18 cellular contexts compared by ENCODE assay signal in the genomic region with DNA sequence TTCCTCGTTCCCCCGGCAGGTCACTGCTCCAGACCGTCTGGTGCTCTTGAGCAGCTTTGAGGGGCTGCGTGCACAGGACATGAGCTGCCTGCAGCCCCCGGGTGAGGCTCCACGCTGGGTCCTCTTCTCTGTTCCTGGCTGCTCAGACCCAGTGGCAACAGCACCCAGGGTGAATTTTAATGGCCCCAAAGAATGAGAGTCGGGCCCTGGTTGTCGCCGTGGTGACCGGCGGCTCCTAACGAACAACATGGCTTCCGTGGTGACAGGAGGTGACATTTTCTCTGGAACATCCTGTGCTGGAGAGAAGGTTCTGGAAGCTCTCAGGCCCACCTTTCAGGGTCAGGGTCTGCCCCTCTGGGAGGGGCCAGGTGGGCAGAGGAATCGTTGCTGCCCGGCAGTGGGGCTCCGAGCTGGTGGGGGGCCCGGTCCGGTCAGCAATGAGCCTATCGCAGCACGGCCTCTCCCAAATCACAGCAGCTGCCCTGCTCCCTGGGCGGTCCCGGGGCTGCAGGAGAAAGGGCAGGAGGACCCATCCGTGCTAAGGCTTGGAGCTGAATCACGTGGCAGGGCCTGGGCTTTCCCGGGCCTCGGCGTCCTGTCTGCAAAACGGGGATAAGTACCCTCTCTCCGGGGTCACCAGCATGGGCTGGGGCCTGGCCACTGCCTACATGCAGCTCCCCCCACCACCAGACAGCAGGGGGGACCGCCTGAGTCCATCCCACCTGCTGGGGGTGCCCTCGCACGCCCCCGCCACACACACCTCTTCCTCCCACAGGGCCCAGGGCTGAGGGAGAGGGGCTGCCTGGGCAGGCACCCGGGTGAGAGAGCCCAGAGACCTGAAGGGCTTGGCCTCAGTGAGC. TPM values are rescaled to one million over a fixed set of nuclear protein-coding genes. Genes with fewer than 3 reads are reported as not detected.
DNase-seq lines count a peak whose midpoint lies in the region; ATAC-seq, FAIRE-seq and TF ChIP-seq lines count a peak whose summit lies in the region.
"Had no signal": no experiment of that assay in that cellular context is flagged by ENCODE, and none has a peak within 500 bp of the region (broad histone marks: within the 10 kb centered on the region; RNA-seq: fewer than 3 reads in every experiment).

No MANE protein-coding gene starts in this region.

- intact Hi-C loops in HepG2 (cut with micrococcal nuclease; ENCODE audit: unreplicated experiment), result no loop called here
- intact Hi-C loops in right lobe of liver (cut with DNase I), result no loop called here

- H3K36me3 ChIP-seq in HepG2 (replicated peaks in 1 of 2; ENCODE audit: control insufficient read depth in 1 of 2, insufficient read depth in 2 of 2, low read length in 2 of 2), result no peaks in the 10 kb centered on the region
- H3K36me3 ChIP-seq in right lobe of liver, result no peaks in the 10 kb centered on the region
- no peaks in the 10 kb centered on the region for H3K36me3 ChIP-seq in H1 (ENCODE audit: control insufficient read depth in 2 of 4, insufficient read depth in 4 of 4, low read length in 3 of 4)
- no peaks in the 10 kb centered on the region for H3K36me3 ChIP-seq in Peyer's patch

- no peak overlapping the region for H2BK5ac ChIP-seq in H1 (ENCODE audit: low read depth, low read length)

- H3K23me2 ChIP-seq in H1 (ENCODE audit: low read depth, low read length), result peaks cover 4% of the 10 kb centered on the region; the same call in 1 of the 2 replicates

- FAIRE-seq in HepG2 (lab: Jason Lieb, UNC) (no peak), H1 (lab: Jason Lieb, UNC) (no peak)
- FAIRE-seq: A204.1 had no signal

- H4K20me1 ChIP-seq in HepG2 (ENCODE audit: insufficient read depth, low read length) (no peaks in the 10 kb centered on the region), H1 (replicated peaks in 1 of 2; ENCODE audit: control insufficient read depth in 1 of 2, insufficient read depth in 2 of 2, low read length in 2 of 2) (no peaks in the 10 kb centered on the region)

- POLR2A ChIA-PET in HepG2 (lab: Yijun Ruan, JAX), result no interaction called here
- POLR2A ChIA-PET in H1 (lab: Charles Lee; ENCODE audit: partially characterized antibody), result interaction anchor here (1.2 kb wide), 1 partner anchor 42 kb away, joined by 3 read pairs; no protein-coding TSS in a partner anchor

- H4K5ac ChIP-seq in H1 (ENCODE audit: insufficient read length, low read depth, low read length), result no peak overlapping the region

- no peaks in the 10 kb centered on the region for H3K4me1 ChIP-seq in HepG2 (ENCODE audit: insufficient read depth, low read length)
- peaks cover 0 to 3% (median 0%) of the 10 kb centered on the region in 4 donors for H3K4me1 ChIP-seq in right lobe of liver
- peaks cover 0 to 7% (median 2%) of the 10 kb centered on the region in 4 experiments; a peak in 3 of 7 replicates for H3K4me1 ChIP-seq in H1 (replicated peaks in 1 of 4; ENCODE audit: control insufficient read depth in 3 of 4, insufficient read depth in 4 of 4, low read length in 3 of 4)
- H3K4me1 ChIP-seq in Peyer's patch, result peaks cover 0 to 24% (median 6%) of the 10 kb centered on the region in 4 donors

- no peak overlapping the region for H2AFZ ChIP-seq in HepG2 (ENCODE audit: low read length)
- no peak overlapping the region for H2AFZ ChIP-seq in H1 (ENCODE audit: low read length)

- TF ChIP-seq EP300 in HepG2 (IDR thresholded peaks at IDR 0.05; ENCODE audit: low read depth in 2 of 2, low read length in 2 of 2), result no peak
- no peak for TF ChIP-seq EP300 in HepG2 (CRISPR knock-in tag; IDR thresholded peaks at IDR 0.05; ENCODE audit: borderline replicate concordance)
- TF ChIP-seq EP300 in H1 (IDR thresholded peaks at IDR 0.05; ENCODE audit: borderline replicate concordance in 1 of 2, low read depth in 2 of 2, low read length in 2 of 2), result no peak

- no peak overlapping the region for H2BK120ac ChIP-seq in H1 (replicated peaks; ENCODE audit: low read depth, low read length)

- H3K4me2 ChIP-seq in HepG2 (ENCODE audit: low read depth, low read length) (no peak overlapping the region), H1 (ENCODE audit: insufficient read depth in 1 of 2, low read depth in 2 of 2, low read length in 2 of 2) (no peak overlapping the region)

- TF ChIP-seq POLR2A in HepG2 (IDR thresholded peaks at IDR 0.05; ENCODE audit: insufficient read depth in 1 of 2, low read depth in 2 of 2, low read length in 2 of 2) (no peak), right lobe of liver (IDR thresholded peaks at IDR 0.05) (no peak), H1 (IDR thresholded peaks at IDR 0.05; ENCODE audit: control extremely low read depth in 1 of 2, low read depth in 2 of 2, low read length in 2 of 2) (no peak), Peyer's patch (IDR thresholded peaks at IDR 0.05) (no peak)

- H3K9me3 ChIP-seq in HepG2 (ENCODE audit: low read length) (no peaks in the 10 kb centered on the region), right lobe of liver (no peaks in the 10 kb centered on the region), H1 (ENCODE audit: insufficient read depth in 2 of 2, low read depth in 1 of 2, low read length in 1 of 2) (no peaks in the 10 kb centered on the region), Peyer's patch (no peaks in the 10 kb centered on the region)

- H2AK5ac ChIP-seq in H1 (ENCODE audit: low read depth, low read length), result no peak overlapping the region

- H3K4ac ChIP-seq in H1 (replicated peaks; ENCODE audit: insufficient read length, low read depth, low read length), result no peak overlapping the region

- H3K4me3 ChIP-seq in HepG2 (replicated peaks in 1 of 3; ENCODE audit: insufficient read depth in 1 of 3, low read depth in 2 of 3, low read length in 3 of 3) (no peak overlapping the region), right lobe of liver (no peak overlapping the region), H1 (ENCODE audit: extremely low read depth in 1 of 4, insufficient read depth in 2 of 4, low read depth in 3 of 4, low read length in 4 of 4) (no peak overlapping the region), Peyer's patch (no peak overlapping the region)

- CTCF ChIA-PET in HepG2 (lab: Yijun Ruan, JAX; ENCODE audit: low intra/inter-chr PET ratio, low total read pairs), result no interaction called here
- CTCF ChIA-PET in H1 (lab: Charles Lee; ENCODE audit: partially characterized antibody), result interaction anchor here (0.7 to 1.2 kb wide), 3 partner anchors 13 to 383 kb away, joined by 3 read pairs; no protein-coding TSS in a partner anchor

- peak overlapping the region; percentile 61; the same call in 1 of the 2 replicates for H2BK15ac ChIP-seq in H1 (ENCODE audit: low read length)

- no peak overlapping the region for H3K9ac ChIP-seq in HepG2 (ENCODE audit: insufficient read depth, low read depth, low read length)
- no peak overlapping the region for H3K9ac ChIP-seq in H1 (replicated peaks in 1 of 4; ENCODE audit: extremely low read depth in 1 of 4, low read depth in 3 of 4, low read length in 3 of 4)

- no peak for TF ChIP-seq CTCF in HepG2 (CRISPR knock-in tag; IDR thresholded peaks at IDR 0.05)
- no peak for TF ChIP-seq CTCF in right lobe of liver (IDR thresholded peaks at IDR 0.05)
- TF ChIP-seq CTCF in H1 (IDR thresholded peaks at IDR 0.05; ENCODE audit: control extremely low read depth in 1 of 3, insufficient read depth in 1 of 3, low read depth in 1 of 3, low read length in 3 of 3), result no peak
- TF ChIP-seq CTCF in Peyer's patch (IDR thresholded peaks at IDR 0.05), result no peak

- ATAC-seq in HepG2 (no peak), right lobe of liver (no peak), GM19351 (IDR thresholded peaks at IDR 0.05; ENCODE audit: unreplicated experiment) (no peak), GM18868 (IDR thresholded peaks at IDR 0.05; ENCODE audit: unreplicated experiment) (no peak)

- H3K27ac ChIP-seq in HepG2 (ENCODE audit: extremely low read length, insufficient read depth, low read length) (no peak overlapping the region), right lobe of liver (no peak overlapping the region), H1 (ENCODE audit: low read depth, low read length) (no peak overlapping the region), Peyer's patch (no peak overlapping the region)

- H3K23ac ChIP-seq in H1 (ENCODE audit: insufficient read length), result no peak overlapping the region

- H3K79me2 ChIP-seq in HepG2 (ENCODE audit: insufficient read depth, low read length) (no peaks in the 10 kb centered on the region), H1 (ENCODE audit: control insufficient read depth in 1 of 2, insufficient read depth in 2 of 2, low read length in 2 of 2) (no peaks in the 10 kb centered on the region)

- TF ChIP-seq RAD21 in HepG2 (CRISPR knock-in tag; IDR thresholded peaks at IDR 0.05) (no peak), H1 (IDR thresholded peaks at IDR 0.05 in 1 of 2, conservative IDR thresholded peaks at IDR 0.05 in 1 of 2; ENCODE audit: low read depth in 2 of 2, low read length in 2 of 2) (no peak)

- no peak overlapping the region for H3K18ac ChIP-seq in H1 (ENCODE audit: extremely low read depth, low read length)

- 0 out of 2 replicates have a peak overlapping the region, but pooled peaks have one; percentile 46 for H4K8ac ChIP-seq in H1 (ENCODE audit: extremely low read depth, insufficient read depth, low read length)

- no peak overlapping the region for H3K56ac ChIP-seq in H1 (replicated peaks; ENCODE audit: insufficient read length, low read depth, low read length)

- BruUV-seq in HepG2 (replicated peaks; lab: Mats Ljungman, UMichigan), result no TSS peak

- no peaks in the 10 kb centered on the region for H3K79me1 ChIP-seq in H1 (ENCODE audit: low read depth, low read length)

- no peak overlapping the region for H4K91ac ChIP-seq in H1 (replicated peaks; ENCODE audit: insufficient read length, low read length)

- no peak overlapping the region for H2BK12ac ChIP-seq in H1 (ENCODE audit: low read depth, low read length)

- H2BK20ac ChIP-seq in H1 (ENCODE audit: low read length), result no peak overlapping the region

- 28% methylated on average over 8 of the region's 34 CpGs for WGBS in HepG2 (ENCODE audit: low lambda C conversion rate)
- WGBS in right lobe of liver (ENCODE audit: insufficient coverage, low coverage, low lambda C conversion rate, missing lambda C conversion rate), result 10% methylated on average over 2 of the region's 34 CpGs
- WGBS in H1 (ENCODE audit: extremely low coverage in 1 of 2, insufficient coverage in 1 of 2, insufficient read length in 1 of 2, insufficient replicate concordance in 2 of 2, low coverage in 1 of 2, low lambda C conversion rate in 2 of 2, missing lambda C conversion rate in 1 of 2), 2 experiments, result 83% methylated on average over 28 of the region's 34 CpGs; no CpG with 5 or more reads in 1 of the 2 experiments

- peak in 2 of 3 experiments; percentile 69 to 76 for DNase-seq in NCI-H1417 (lab: John Stamatoyannopoulos, UW)
- DNase-seq in NCI-H1417 treated with DMSO at 0.1 percent for 48 hours (lab: John Stamatoyannopoulos, UW), result no peak
- DNase-seq in HepG2 (ENCODE audit: low spot score), result no peak
- DNase-seq in right lobe of liver, result no peak
- no peak for DNase-seq in H1 (ENCODE audit: low read depth in 1 of 2, low spot score in 2 of 2)
- DNase-seq in Peyer's patch, result no peak
- DNase-seq: EL, IMR-90, NCI-H1436 treated with DMSO at 0.1 percent for 48 hours, NCI-H2081 treated with DMSO at 0.1 percent for 48 hours, NCI-H446 treated with DMSO at 0.1 percent for 48 hours, NCI-H774 had no signal

- no peak overlapping the region for H3K14ac ChIP-seq in H1 (ENCODE audit: insufficient read length)

- in situ Hi-C loops in HepG2 (cut with HindIII; ENCODE audit: extremely low pct_ligation_motif_present, low pct_unique_long_range_greater_than_20kb), result no loop called here

- peaks cover 32 to 82% of the 10 kb centered on the region in 2 experiments for H3K27me3 ChIP-seq in HepG2 (ENCODE audit: control insufficient read depth in 1 of 2, insufficient read depth in 2 of 2, low read length in 2 of 2)
- peaks cover 6 to 10% of the 10 kb centered on the region in 2 donors for H3K27me3 ChIP-seq in right lobe of liver
- H3K27me3 ChIP-seq in H1 (replicated peaks in 1 of 4; ENCODE audit: control insufficient read depth in 3 of 4, extremely low read depth in 1 of 4, insufficient read depth in 3 of 4, low read length in 3 of 4), result peaks cover 0 to 5% (median 2%) of the 10 kb centered on the region in 4 experiments; a peak in 2 of 7 replicates
- H3K27me3 ChIP-seq in Peyer's patch, result peaks cover 0 to 18% of the 10 kb centered on the region in 2 donors

RNA-seq across cellular contexts. Expression of gene C1QTNF8, which starts 3.4 kb away (rescaled TPM):
- total RNA-seq in HepG2 (2016; rRNA removed; fragmentation: Illumina TruSeq; extraction: Trizol), result 0.09 TPM in 1 of 2 replicates, not detected in the other
- 0.20 TPM in 1 of 2 replicates, not detected in the other for total RNA-seq in HepG2 (2016; cell fraction: cytosol; rRNA removed; fragmentation: Illumina TruSeq; extraction: Trizol; ENCODE audit: low read depth)
- total RNA-seq in HepG2 (2016; cell fraction: insoluble cytoplasmic fraction; rRNA removed; fragmentation: Illumina TruSeq; extraction: Trizol), result not detected in 2 replicates
- not detected in 2 replicates for total RNA-seq in HepG2 (2016; cell fraction: membrane; rRNA removed; fragmentation: Illumina TruSeq; extraction: Trizol)
- total RNA-seq in HepG2 (2016; cell fraction: nucleus; rRNA removed; fragmentation: Illumina TruSeq; extraction: Trizol), result 0.22 TPM in 1 of 2 replicates, not detected in the other
- not detected in 2 replicates for polyA plus RNA-seq in HepG2 (2011; rRNA removed)
- polyA plus RNA-seq in HepG2 (2011; cell fraction: cytosol; rRNA removed), result not detected in 2 replicates
- 0.13 TPM in 1 of 2 replicates, not detected in the other for polyA plus RNA-seq in HepG2 (2011; cell fraction: nucleus; rRNA removed)
- not detected in 2 replicates for polyA plus RNA-seq in HepG2 (2012)
- not detected in 2 replicates for polyA plus RNA-seq in HepG2 (2016; cell fraction: cytosol; fragmentation: Illumina TruSeq; extraction: Trizol; ENCODE audit: low read depth)
- not detected in 2 replicates for polyA plus RNA-seq in HepG2 (2016; cell fraction: insoluble cytoplasmic fraction; fragmentation: Illumina TruSeq; extraction: Trizol; ENCODE audit: low read depth)
- not detected in 2 replicates for polyA plus RNA-seq in HepG2 (2016; cell fraction: membrane; fragmentation: Illumina TruSeq; extraction: Trizol; ENCODE audit: low read depth)
- not detected in 2 replicates for polyA plus RNA-seq in HepG2 (2016; cell fraction: nucleus; fragmentation: Illumina TruSeq; extraction: Trizol; ENCODE audit: insufficient read depth, low read depth)
- not detected in 2 replicates for polyA minus RNA-seq in HepG2 (2011; rRNA and poly(A)+ RNA removed; ENCODE audit: low replicate concordance)
- not detected in 2 replicates for polyA minus RNA-seq in HepG2 (2011; cell fraction: cytosol; rRNA and poly(A)+ RNA removed)
- polyA minus RNA-seq in HepG2 (2011; cell fraction: nucleus; rRNA and poly(A)+ RNA removed), result not detected in 2 replicates
- total RNA-seq in right lobe of liver, result not detected
- not detected in 2 replicates for total RNA-seq in H1 (2021; fragmentation: NEBNext Ultra II Directional; extraction: Animal tissue kit (Norgen Biotek cat#: 25700))
- polyA plus RNA-seq in H1 (2011; rRNA removed), result not detected in 2 replicates
- not detected for polyA plus RNA-seq in H1 (2011; cell fraction: cytosol; rRNA removed)
- 0.06 TPM for polyA plus RNA-seq in H1 (2011; cell fraction: nucleus; rRNA removed)
- polyA plus RNA-seq in H1 (2012, experiment 1 of 2), result 0.19 TPM in 1 of 4 replicates, not detected in the others
- not detected for polyA plus RNA-seq in H1 (2012, experiment 2 of 2)
- polyA plus RNA-seq in H1 (2013, experiment 1 of 2), result not detected
- polyA plus RNA-seq in H1 (2013, experiment 2 of 2), result not detected
- not detected in 2 replicates for polyA minus RNA-seq in H1 (2011; rRNA and poly(A)+ RNA removed)
- polyA minus RNA-seq in H1 (2011; cell fraction: cytosol; rRNA and poly(A)+ RNA removed), result not detected
- not detected for polyA minus RNA-seq in H1 (2011; cell fraction: nucleus; rRNA and poly(A)+ RNA removed)
- total RNA-seq in Peyer's patch, result not detected
- total RNA-seq: H4, IMR-90, LHCN-M2 had no signal
- polyA plus RNA-seq: CD14-positive monocyte, IMR-90 had no signal

RNA-seq across cellular contexts. Expression of gene SSTR5, which starts 26.9 kb away (rescaled TPM):
- total RNA-seq in HepG2 (2016; rRNA removed; fragmentation: Illumina TruSeq; extraction: Trizol) (0.14 and 0.49 TPM in 2 replicates), right lobe of liver (not detected), Peyer's patch (1 to 10 TPM in 2 of 4 donors, not detected in 2; 1.5 to 2.1 TPM)
- 0.18 TPM in 1 of 2 replicates, not detected in the other for total RNA-seq in HepG2 (2016; cell fraction: cytosol; rRNA removed; fragmentation: Illumina TruSeq; extraction: Trizol; ENCODE audit: low read depth)
- total RNA-seq in HepG2 (2016; cell fraction: insoluble cytoplasmic fraction; rRNA removed; fragmentation: Illumina TruSeq; extraction: Trizol), result 0.22 TPM in 1 of 2 replicates, not detected in the other
- 0.14 and 0.15 TPM in 2 replicates for total RNA-seq in HepG2 (2016; cell fraction: membrane; rRNA removed; fragmentation: Illumina TruSeq; extraction: Trizol)
- total RNA-seq in HepG2 (2016; cell fraction: nucleus; rRNA removed; fragmentation: Illumina TruSeq; extraction: Trizol), result not detected in 2 replicates
- polyA plus RNA-seq in HepG2 (2011; rRNA removed) (0.20 and 0.26 TPM in 2 replicates), H1 (2011; rRNA removed) (0.60 and 0.61 TPM in 2 replicates)
- polyA plus RNA-seq in HepG2 (2011; cell fraction: cytosol; rRNA removed), result 0.55 and 0.79 TPM in 2 replicates
- 0.55 and 0.62 TPM in 2 replicates for polyA plus RNA-seq in HepG2 (2011; cell fraction: nucleus; rRNA removed)
- 1.3 and 2.0 TPM in 2 replicates for polyA plus RNA-seq in HepG2 (2012)
- not detected in 2 replicates for polyA plus RNA-seq in HepG2 (2016; cell fraction: cytosol; fragmentation: Illumina TruSeq; extraction: Trizol; ENCODE audit: low read depth)
- not detected in 2 replicates for polyA plus RNA-seq in HepG2 (2016; cell fraction: insoluble cytoplasmic fraction; fragmentation: Illumina TruSeq; extraction: Trizol; ENCODE audit: low read depth)
- 0.18 TPM in 1 of 2 replicates, not detected in the other for polyA plus RNA-seq in HepG2 (2016; cell fraction: membrane; fragmentation: Illumina TruSeq; extraction: Trizol; ENCODE audit: low read depth)
- 0.36 TPM in 1 of 2 replicates, not detected in the other for polyA plus RNA-seq in HepG2 (2016; cell fraction: nucleus; fragmentation: Illumina TruSeq; extraction: Trizol; ENCODE audit: insufficient read depth, low read depth)
- polyA minus RNA-seq in HepG2 (2011; rRNA and poly(A)+ RNA removed; ENCODE audit: low replicate concordance), result 0.26 and 1.1 TPM in 2 replicates
- polyA minus RNA-seq in HepG2 (2011; cell fraction: cytosol; rRNA and poly(A)+ RNA removed), result 0.44 and 0.59 TPM in 2 replicates
- polyA minus RNA-seq in HepG2 (2011; cell fraction: nucleus; rRNA and poly(A)+ RNA removed), result 0.26 TPM in 1 of 2 replicates, not detected in the other
- 0.31 and 0.56 TPM in 2 replicates for total RNA-seq in H1 (2021; fragmentation: NEBNext Ultra II Directional; extraction: Animal tissue kit (Norgen Biotek cat#: 25700))
- 0.69 TPM for polyA plus RNA-seq in H1 (2011; cell fraction: cytosol; rRNA removed)
- polyA plus RNA-seq in H1 (2011; cell fraction: nucleus; rRNA removed), result 1.4 TPM
- polyA plus RNA-seq in H1 (2012, experiment 1 of 2), result 0.27 to 0.40 TPM (median 0.28 TPM) in 3 of 4 replicates, not detected in the other
- polyA plus RNA-seq in H1 (2012, experiment 2 of 2), result 0.42 TPM
- 0.45 TPM for polyA plus RNA-seq in H1 (2013, experiment 1 of 2)
- polyA plus RNA-seq in H1 (2013, experiment 2 of 2), result 0.53 TPM
- 0.13 TPM in 1 of 2 replicates, not detected in the other for polyA minus RNA-seq in H1 (2011; rRNA and poly(A)+ RNA removed)
- polyA minus RNA-seq in H1 (2011; cell fraction: cytosol; rRNA and poly(A)+ RNA removed), result not detected
- 0.80 TPM for polyA minus RNA-seq in H1 (2011; cell fraction: nucleus; rRNA and poly(A)+ RNA removed)
- total RNA-seq: H4, IMR-90 had no signal
- polyA plus RNA-seq: CD14-positive monocyte, IMR-90 had no signal

RNA-seq across cellular contexts. Expression of gene CACNA1H, which starts 53.5 kb away (rescaled TPM):
- 0.40 and 0.56 TPM in 2 replicates for total RNA-seq in HepG2 (2016; rRNA removed; fragmentation: Illumina TruSeq; extraction: Trizol)
- under 0.01 TPM in 1 of 2 replicates, not detected in the other for total RNA-seq in HepG2 (2016; cell fraction: cytosol; rRNA removed; fragmentation: Illumina TruSeq; extraction: Trizol; ENCODE audit: low read depth)
- 0.30 and 0.52 TPM in 2 replicates for total RNA-seq in HepG2 (2016; cell fraction: insoluble cytoplasmic fraction; rRNA removed; fragmentation: Illumina TruSeq; extraction: Trizol)
- 0.17 and 0.22 TPM in 2 replicates for total RNA-seq in HepG2 (2016; cell fraction: membrane; rRNA removed; fragmentation: Illumina TruSeq; extraction: Trizol)
- 0.59 and 1.2 TPM in 2 replicates for total RNA-seq in HepG2 (2016; cell fraction: nucleus; rRNA removed; fragmentation: Illumina TruSeq; extraction: Trizol)
- polyA plus RNA-seq in HepG2 (2011; rRNA removed), result 1.8 and 3.0 TPM in 2 replicates
- 1.9 and 2.4 TPM in 2 replicates for polyA plus RNA-seq in HepG2 (2011; cell fraction: cytosol; rRNA removed)
- 13.0 and 15.5 TPM in 2 replicates for polyA plus RNA-seq in HepG2 (2011; cell fraction: nucleus; rRNA removed)
- 0.21 and 1.4 TPM in 2 replicates for polyA plus RNA-seq in HepG2 (2012)
- 0.03 and 0.05 TPM in 2 replicates for polyA plus RNA-seq in HepG2 (2016; cell fraction: cytosol; fragmentation: Illumina TruSeq; extraction: Trizol; ENCODE audit: low read depth)
- 0.22 TPM in 2 replicates for polyA plus RNA-seq in HepG2 (2016; cell fraction: insoluble cytoplasmic fraction; fragmentation: Illumina TruSeq; extraction: Trizol; ENCODE audit: low read depth)
- polyA plus RNA-seq in HepG2 (2016; cell fraction: membrane; fragmentation: Illumina TruSeq; extraction: Trizol; ENCODE audit: low read depth), result 0.10 and 0.14 TPM in 2 replicates
- 1.6 and 2.0 TPM in 2 replicates for polyA plus RNA-seq in HepG2 (2016; cell fraction: nucleus; fragmentation: Illumina TruSeq; extraction: Trizol; ENCODE audit: insufficient read depth, low read depth)
- 0.40 and 7.6 TPM in 2 replicates for polyA minus RNA-seq in HepG2 (2011; rRNA and poly(A)+ RNA removed; ENCODE audit: low replicate concordance)
- polyA minus RNA-seq in HepG2 (2011; cell fraction: cytosol; rRNA and poly(A)+ RNA removed), result 3.0 and 3.5 TPM in 2 replicates
- 2.7 and 4.5 TPM in 2 replicates for polyA minus RNA-seq in HepG2 (2011; cell fraction: nucleus; rRNA and poly(A)+ RNA removed)
- 10 to 100 TPM in 1 of 6 experiments, 1 to 10 TPM in 3, under 1 TPM in 2; 0.56 to 14.0 (median 5.0) TPM for total RNA-seq in right lobe of liver
- total RNA-seq in H1 (2021; fragmentation: NEBNext Ultra II Directional; extraction: Animal tissue kit (Norgen Biotek cat#: 25700)), result 27.2 and 28.7 TPM in 2 replicates
- 14.0 and 27.4 TPM in 2 replicates for polyA plus RNA-seq in H1 (2011; rRNA removed)
- polyA plus RNA-seq in H1 (2011; cell fraction: cytosol; rRNA removed), result 21.0 TPM
- polyA plus RNA-seq in H1 (2011; cell fraction: nucleus; rRNA removed), result 192 TPM
- polyA plus RNA-seq in H1 (2012, experiment 1 of 2), result 17.0 to 33.1 TPM (median 28.7 TPM) in 4 replicates
- polyA plus RNA-seq in H1 (2012, experiment 2 of 2), result 13.4 TPM
- 23.4 TPM for polyA plus RNA-seq in H1 (2013, experiment 1 of 2)
- polyA plus RNA-seq in H1 (2013, experiment 2 of 2), result 21.4 TPM
- polyA minus RNA-seq in H1 (2011; rRNA and poly(A)+ RNA removed), result 19.8 and 20.5 TPM in 2 replicates
- polyA minus RNA-seq in H1 (2011; cell fraction: cytosol; rRNA and poly(A)+ RNA removed), result 16.3 TPM
- 43.3 TPM for polyA minus RNA-seq in H1 (2011; cell fraction: nucleus; rRNA and poly(A)+ RNA removed)
- total RNA-seq in Peyer's patch, result 10 to 100 TPM in 2 of 4 donors, 1 to 10 TPM in 2; 4.0 to 28.9 (median 9.7) TPM
- total RNA-seq: LHCN-M2 had no signal
- polyA plus RNA-seq: CD14-positive monocyte had no signal

Comparison
In these comparisons a context has a peak if more than half of its experiments do, and no peak if none do; other contexts are left out.
1. DNase-seq: peak in NCI-H1417 (2 of 3); none in NCI-H1417 treated with DMSO at 0.1 percent for 48 hours (single experiment), HepG2 (single experiment), right lobe of liver (0 of 3), H1 (0 of 2) and Peyer's patch (0 of 3).